ENCODE assay signal across 1 cellular context in the genomic region with DNA sequence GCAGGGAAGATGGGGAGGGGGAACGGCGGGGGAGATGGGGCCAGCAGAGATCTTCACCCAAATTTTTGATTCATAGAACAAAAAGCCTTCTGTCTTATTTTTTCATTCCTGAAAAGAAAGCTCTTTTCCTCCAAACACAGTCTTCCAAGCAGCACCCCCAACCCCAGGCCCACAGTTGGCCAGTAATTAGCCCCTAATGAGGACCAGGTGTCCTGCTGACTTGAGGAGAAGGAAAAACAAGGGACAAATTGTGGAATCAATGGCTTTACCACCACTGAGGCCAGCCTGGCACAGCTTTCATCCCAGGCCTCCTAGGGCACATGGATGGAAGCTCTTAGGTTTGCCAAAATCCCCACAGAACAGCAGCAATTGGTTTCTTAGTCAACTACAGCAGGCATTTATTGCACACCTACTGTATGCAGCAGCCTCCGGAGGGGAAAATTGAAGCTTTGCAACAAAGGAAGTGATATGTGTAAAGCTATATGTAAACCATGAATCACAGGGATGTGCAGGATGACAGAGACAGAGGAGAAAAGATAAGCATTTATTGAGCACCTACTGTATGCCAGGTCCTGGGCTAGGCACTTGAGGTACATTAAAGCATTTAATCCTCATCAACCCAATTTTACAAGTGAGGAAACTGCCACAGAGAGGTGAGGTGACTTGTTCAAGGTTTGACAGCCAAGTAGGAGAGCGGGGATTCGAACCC.
TF ChIP-seq lines count a peak whose summit lies in the region.

No MANE protein-coding gene starts in this region.

TF ChIP-seq in SK-N-SH, 30 proteins besides CTCF, POLR2A, EP300 and RAD21 (continued from another document):
- no peak for TF ChIP-seq EZH2phosphoT487 (IDR thresholded peaks at IDR 0.05; ENCODE audit: borderline replicate concordance, low read depth)
TF ChIP-seq in SK-N-SH: peak in this region for 1.
